Comparison of ENCODE assay signal across 16 cellular contexts in the genomic region with DNA sequence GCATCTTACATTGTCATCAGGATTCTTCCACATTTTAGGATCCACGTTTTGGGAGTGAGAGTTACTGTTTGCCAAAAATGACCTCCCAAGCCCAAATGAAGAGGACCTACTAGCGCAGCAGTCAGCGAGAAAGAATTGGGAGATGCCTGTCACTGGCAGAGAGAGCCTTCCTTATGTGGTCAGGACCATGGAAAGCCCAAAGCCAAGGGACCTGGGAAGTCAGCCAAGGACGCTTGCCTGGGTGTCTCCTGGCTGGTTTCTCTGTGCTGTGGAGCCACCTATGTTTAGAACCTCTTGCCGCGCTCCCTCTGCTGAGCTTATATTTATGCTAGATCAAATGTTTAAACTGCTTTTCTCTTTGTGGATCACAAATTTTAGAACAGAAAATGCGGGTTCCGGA. TPM values are rescaled to one million over a fixed set of nuclear protein-coding genes. Genes with fewer than 3 reads are reported as not detected.
A peak's percentile ranks its signal among the peaks of the same experiment; 100 is the strongest.
DNase-seq lines count a peak whose midpoint lies in the region; ATAC-seq, FAIRE-seq and TF ChIP-seq lines count a peak whose summit lies in the region.
"Had no signal": no experiment of that assay in that cellular context is flagged by ENCODE, and none has a peak within 500 bp of the region (broad histone marks: within the 10 kb centered on the region; RNA-seq: fewer than 3 reads in every experiment).

No MANE protein-coding gene starts in this region.

- H3K4me3 ChIP-seq in A549 (no peak overlapping the region), choroid plexus epithelial cell (ENCODE audit: low read depth, low read length) (no peak overlapping the region)
- H3K4me3 ChIP-seq: tibial artery had no signal

- FAIRE-seq in A549 (lab: Jason Lieb, UNC), result no peak

- H3K27ac ChIP-seq in A549, result no peak overlapping the region
- H3K27ac ChIP-seq: epithelial cell of prostate, tibial artery had no signal

- ATAC-seq in A549, result peak in 1 of 2 experiments; percentile 51; a peak in 2 of 6 replicates
- ATAC-seq in HG02610 (IDR thresholded peaks at IDR 0.05; ENCODE audit: unreplicated experiment), result no peak

- H3K9me3 ChIP-seq in A549, result no peaks in the 10 kb centered on the region
- H3K9me3 ChIP-seq: tibial artery had no signal

- CTCF ChIA-PET in A549 (lab: Yijun Ruan, JAX), result interaction anchor here (1.4 to 4.3 kb wide), 2 partner anchors 11 to 37 kb away, joined by 3 to 38 read pairs; no protein-coding TSS in a partner anchor

- DNase-seq in A549 (ENCODE audit: low read depth in 1 of 2, low spot score in 1 of 2), result no peak
- DNase-seq in M059J (ENCODE audit: low read depth), result peak; percentile 49
- DNase-seq in choroid plexus epithelial cell (ENCODE audit: low read depth), result peak; percentile 43
- peak; percentile 11 for DNase-seq in kidney glomerular epithelial cell (lab: John Stamatoyannopoulos, UW)
- DNase-seq in NCI-H128 (lab: John Stamatoyannopoulos, UW; ENCODE audit: unreplicated experiment), result no peak
- no peak for DNase-seq in NCI-H524 treated with DMSO at 0.1 percent for 48 hours (lab: John Stamatoyannopoulos, UW)
- no peak for DNase-seq in SKM-1 treated with dmso at 0.1 percent for 144 hours (lab: John Stamatoyannopoulos, UW; ENCODE audit: unreplicated experiment)
- DNase-seq: activated gamma-delta T cell treated with Interleukin-2 at 50 U/mL for 16 hours; central memory CD4-positive, alpha-beta T cell; COR-L47; NCI-H1417 treated with DMSO at 0.1 percent for 48 hours; NCI-H526; stimulated activated CD4-positive, alpha-beta T cell treated with anti-CD3 and anti-CD28 coated beads, Interleukin-15, amount 100 ng/mL, for 24 hours; tibial artery had no signal

- 71% methylated on average over 8 of the region's 8 CpGs for WGBS in A549 (ENCODE audit: missing lambda C conversion rate)

- no peak for TF ChIP-seq RAD21 in A549 (conservative IDR thresholded peaks at IDR 0.05 in 1 of 2, IDR thresholded peaks at IDR 0.05 in 1 of 2)

- TF ChIP-seq EP300 in A549 (IDR thresholded peaks at IDR 0.05), result no peak

- TF ChIP-seq CTCF in A549 (IDR thresholded peaks at IDR 0.05) (no peak), choroid plexus epithelial cell (conservative IDR thresholded peaks at IDR 0.05; ENCODE audit: low read depth, low read length) (peak; percentile 20)

- TF ChIP-seq POLR2A in A549 (IDR thresholded peaks at IDR 0.05; ENCODE audit: low read length), result no peak

- no peaks in the 10 kb centered on the region for H3K4me1 ChIP-seq in A549

- no peak overlapping the region for H3K4me2 ChIP-seq in A549

- POLR2A ChIA-PET in A549 (lab: Yijun Ruan, JAX), result no interaction called here

TF ChIP-seq in A549, 52 proteins besides CTCF, POLR2A, EP300 and RAD21:
- no peak for TF ChIP-seq GATA3 (IDR thresholded peaks at IDR 0.05; ENCODE audit: borderline replicate concordance)
- TF ChIP-seq TFCP2L1 (CRISPR knock-in tag; IDR thresholded peaks at IDR 0.05), result no peak
- TF ChIP-seq, protein P1, sequence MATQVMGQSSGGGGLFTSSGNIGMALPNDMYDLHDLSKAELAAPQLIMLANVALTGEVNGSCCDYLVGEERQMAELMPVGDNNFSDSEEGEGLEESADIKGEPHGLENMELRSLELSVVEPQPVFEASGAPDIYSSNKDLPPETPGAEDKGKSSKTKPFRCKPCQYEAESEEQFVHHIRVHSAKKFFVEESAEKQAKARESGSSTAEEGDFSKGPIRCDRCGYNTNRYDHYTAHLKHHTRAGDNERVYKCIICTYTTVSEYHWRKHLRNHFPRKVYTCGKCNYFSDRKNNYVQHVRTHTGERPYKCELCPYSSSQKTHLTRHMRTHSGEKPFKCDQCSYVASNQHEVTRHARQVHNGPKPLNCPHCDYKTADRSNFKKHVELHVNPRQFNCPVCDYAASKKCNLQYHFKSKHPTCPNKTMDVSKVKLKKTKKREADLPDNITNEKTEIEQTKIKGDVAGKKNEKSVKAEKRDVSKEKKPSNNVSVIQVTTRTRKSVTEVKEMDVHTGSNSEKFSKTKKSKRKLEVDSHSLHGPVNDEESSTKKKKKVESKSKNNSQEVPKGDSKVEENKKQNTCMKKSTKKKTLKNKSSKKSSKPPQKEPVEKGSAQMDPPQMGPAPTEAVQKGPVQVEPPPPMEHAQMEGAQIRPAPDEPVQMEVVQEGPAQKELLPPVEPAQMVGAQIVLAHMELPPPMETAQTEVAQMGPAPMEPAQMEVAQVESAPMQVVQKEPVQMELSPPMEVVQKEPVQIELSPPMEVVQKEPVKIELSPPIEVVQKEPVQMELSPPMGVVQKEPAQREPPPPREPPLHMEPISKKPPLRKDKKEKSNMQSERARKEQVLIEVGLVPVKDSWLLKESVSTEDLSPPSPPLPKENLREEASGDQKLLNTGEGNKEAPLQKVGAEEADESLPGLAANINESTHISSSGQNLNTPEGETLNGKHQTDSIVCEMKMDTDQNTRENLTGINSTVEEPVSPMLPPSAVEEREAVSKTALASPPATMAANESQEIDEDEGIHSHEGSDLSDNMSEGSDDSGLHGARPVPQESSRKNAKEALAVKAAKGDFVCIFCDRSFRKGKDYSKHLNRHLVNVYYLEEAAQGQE (IDR thresholded peaks at IDR 0.05), result peak; percentile 65
- TF ChIP-seq, protein P2, sequence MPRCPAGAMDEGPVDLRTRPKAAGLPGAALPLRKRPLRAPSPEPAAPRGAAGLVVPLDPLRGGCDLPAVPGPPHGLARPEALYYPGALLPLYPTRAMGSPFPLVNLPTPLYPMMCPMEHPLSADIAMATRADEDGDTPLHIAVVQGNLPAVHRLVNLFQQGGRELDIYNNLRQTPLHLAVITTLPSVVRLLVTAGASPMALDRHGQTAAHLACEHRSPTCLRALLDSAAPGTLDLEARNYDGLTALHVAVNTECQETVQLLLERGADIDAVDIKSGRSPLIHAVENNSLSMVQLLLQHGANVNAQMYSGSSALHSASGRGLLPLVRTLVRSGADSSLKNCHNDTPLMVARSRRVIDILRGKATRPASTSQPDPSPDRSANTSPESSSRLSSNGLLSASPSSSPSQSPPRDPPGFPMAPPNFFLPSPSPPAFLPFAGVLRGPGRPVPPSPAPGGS (IDR thresholded peaks at IDR 0.05), result no peak
- TF ChIP-seq HOXB13 (CRISPR knock-in tag; IDR thresholded peaks at IDR 0.05; ENCODE audit: low read depth), result no peak
- TF ChIP-seq JUN (IDR thresholded peaks at IDR 0.05), result no peak
- no peak for TF ChIP-seq SMC3 (IDR thresholded peaks at IDR 0.05)

RNA-seq across cellular contexts. Expression of a gene that starts 24.9 kb away (rescaled TPM):
- polyA plus RNA-seq in A549 (2011; rRNA removed), result 2.0 and 3.1 TPM in 2 replicates
- 3.5 and 4.3 TPM in 2 replicates for polyA plus RNA-seq in A549 (2012; cell fraction: cytosol; rRNA removed)
- 8.9 and 9.1 TPM in 2 replicates for polyA plus RNA-seq in A549 (2012; cell fraction: nucleus; rRNA removed)
- polyA plus RNA-seq in A549 (2017; fragmentation: RNase III; extraction: RNeasy Plus Mini Kit Qiagen cat#74134 plus additional on column Dnase treatment), result 4.2 to 6.6 TPM (median 5.9 TPM) in 3 replicates
- 3.1 and 5.2 TPM in 2 replicates for polyA minus RNA-seq in A549 (2011; rRNA and poly(A)+ RNA removed)
- total RNA-seq in M059J (2014; rRNA removed; shearing (Covaris generic)), result 0.02 and 0.30 TPM in 2 replicates

Comparison
In these comparisons a context has a peak if more than half of its experiments do, and no peak if none do; other contexts are left out.
1. DNase-seq: peak in M059J (single experiment), choroid plexus epithelial cell (single experiment) and kidney glomerular epithelial cell (single experiment); none in A549 (0 of 2), NCI-H128 (single experiment), NCI-H524 treated with DMSO at 0.1 percent for 48 hours (single experiment) and SKM-1 treated with dmso at 0.1 percent for 144 hours (single experiment).